Comparison of ENCODE assay signal across 14 cellular contexts in genomic region chr2:45851576-45852304, GRCh38.
A peak's percentile ranks its signal among the peaks of the same experiment; 100 is the strongest.
DNase-seq lines count a peak whose midpoint lies in the region; ATAC-seq, FAIRE-seq and TF ChIP-seq lines count a peak whose summit lies in the region.
"Had no signal": no experiment of that assay in that cellular context is flagged by ENCODE, and none has a peak within 500 bp of the region (broad histone marks: within the 10 kb centered on the region; RNA-seq: fewer than 3 reads in every experiment).

No MANE protein-coding gene starts in this region.

- H4K20me1 ChIP-seq in Loucy (ENCODE audit: insufficient read depth, low read length, poor library complexity, severe bottlenecking) = no peaks in the 10 kb centered on the region
- peaks cover 3% of the 10 kb centered on the region for H4K20me1 ChIP-seq in astrocyte (ENCODE audit: insufficient read depth, low read length)

- H3K4me2 ChIP-seq in Loucy (ENCODE audit: low read depth, low read length, poor library complexity, severe bottlenecking) (no peak overlapping the region), astrocyte (ENCODE audit: low read length) (no peak overlapping the region)

- DNase-seq in COLO668 (lab: John Stamatoyannopoulos, UW; ENCODE audit: unreplicated experiment) (peak; percentile 79), astrocyte (ENCODE audit: low read depth) (peak; percentile 79), kidney glomerular epithelial cell (lab: John Stamatoyannopoulos, UW) (peak; percentile 58), coronary artery (ENCODE audit: low spot score) (no peak), SK-N-DZ (ENCODE audit: low spot score) (no peak)
- DNase-seq: colonic mucosa; H9; natural killer cell; stimulated activated CD4-positive, alpha-beta T cell treated with anti-CD3 and anti-CD28 coated beads, Interleukin-2, amount 100 ng/mL, for 24 hours; T-helper 17 cell had no signal

- H3K9ac ChIP-seq in Loucy (ENCODE audit: low read depth, low read length, poor library complexity, severe bottlenecking) (peak overlapping the region; percentile 9), astrocyte (ENCODE audit: low read length) (no peak overlapping the region)

- no peak for FAIRE-seq in astrocyte (lab: Jason Lieb, UNC)

- no peak overlapping the region for H2AFZ ChIP-seq in Loucy (ENCODE audit: low read length)
- no peak overlapping the region for H2AFZ ChIP-seq in astrocyte (ENCODE audit: low read depth, low read length)

- no peaks in the 10 kb centered on the region for H3F3A ChIP-seq in Loucy (ENCODE audit: low read depth)

- no peak overlapping the region for H3K27ac Mint-ChIP-seq in astrocyte (ENCODE audit: unreplicated experiment)
- H3K27ac Mint-ChIP-seq: H9, natural killer cell, T-helper 17 cell had no signal

- H3K27me3 Mint-ChIP-seq in astrocyte (ENCODE audit: low read depth, unreplicated experiment) = peaks cover 6% of the 10 kb centered on the region
- H3K27me3 Mint-ChIP-seq: T-helper 17 cell had no signal

- H3K36me3 Mint-ChIP-seq in astrocyte (ENCODE audit: low read depth, unreplicated experiment) = no peaks in the 10 kb centered on the region
- H3K36me3 Mint-ChIP-seq: natural killer cell had no signal

- no peaks in the 10 kb centered on the region for H3K9me3 ChIP-seq in Loucy (ENCODE audit: insufficient read depth, low read depth, low read length)
- no peaks in the 10 kb centered on the region for H3K9me3 ChIP-seq in astrocyte (ENCODE audit: insufficient read depth, low read depth, low read length)
- H3K9me3 ChIP-seq: colonic mucosa had no signal

- peaks cover 16% of the 10 kb centered on the region for H3K4me1 Mint-ChIP-seq in astrocyte (ENCODE audit: low read depth, unreplicated experiment)

- no peaks in the 10 kb centered on the region for H3K27me3 ChIP-seq in Loucy (ENCODE audit: insufficient read depth, low read length, poor library complexity, severe bottlenecking)
- no peaks in the 10 kb centered on the region for H3K27me3 ChIP-seq in astrocyte (ENCODE audit: insufficient read depth, low read length)
- H3K27me3 ChIP-seq: colonic mucosa had no signal

- no peaks in the 10 kb centered on the region for H3K36me3 ChIP-seq in Loucy (ENCODE audit: insufficient read depth, low read length)
- H3K36me3 ChIP-seq in astrocyte (ENCODE audit: insufficient read depth, low read length) = no peaks in the 10 kb centered on the region
- H3K36me3 ChIP-seq: colonic mucosa had no signal

- ATAC-seq in HG02870 (IDR thresholded peaks at IDR 0.05; ENCODE audit: unreplicated experiment) (no peak), HG03565 (IDR thresholded peaks at IDR 0.05; ENCODE audit: unreplicated experiment) (no peak)
- ATAC-seq: natural killer cell, T-helper 17 cell had no signal

- no peaks in the 10 kb centered on the region for H3K9me2 ChIP-seq in Loucy (replicated peaks; ENCODE audit: low read depth, low read length)

- H3K27ac ChIP-seq in astrocyte (ENCODE audit: low read depth, low read length) (no peak overlapping the region), coronary artery (no peak overlapping the region)
- H3K27ac ChIP-seq: colonic mucosa, HL-60 had no signal

- H3K79me2 ChIP-seq in Loucy (ENCODE audit: insufficient read depth, low read length) = peaks cover 46% of the 10 kb centered on the region
- no peaks in the 10 kb centered on the region for H3K79me2 ChIP-seq in astrocyte (ENCODE audit: insufficient read depth, low read length)

- H3K4me1 ChIP-seq in Loucy (ENCODE audit: insufficient read depth, low read length, poor library complexity, severe bottlenecking) (peaks cover 70% of the 10 kb centered on the region), astrocyte (ENCODE audit: insufficient read depth, low read length) (peaks cover 11% of the 10 kb centered on the region)
- H3K4me1 ChIP-seq: colonic mucosa had no signal

- TF ChIP-seq CTCF in Loucy (conservative IDR thresholded peaks at IDR 0.05; ENCODE audit: low read length) (no peak), astrocyte (IDR thresholded peaks at IDR 0.05; ENCODE audit: insufficient read depth, low read depth, low read length) (no peak), coronary artery (IDR thresholded peaks at IDR 0.05) (no peak)

- H3K4me3 Mint-ChIP-seq in astrocyte (ENCODE audit: unreplicated experiment) = no peak overlapping the region
- H3K4me3 Mint-ChIP-seq: H9, natural killer cell, T-helper 17 cell had no signal

- peaks cover 5% of the 10 kb centered on the region for H3K9me3 Mint-ChIP-seq in astrocyte (ENCODE audit: unreplicated experiment)
- H3K9me3 Mint-ChIP-seq: H9, natural killer cell had no signal

- H3K4me3 ChIP-seq in Loucy (ENCODE audit: low read length, poor library complexity, severe bottlenecking) (no peak overlapping the region), astrocyte (ENCODE audit: insufficient read depth, low read depth, low read length) (no peak overlapping the region), coronary artery (no peak overlapping the region)
- H3K4me3 ChIP-seq: colonic mucosa had no signal

Comparison
In these comparisons a context has a peak if more than half of its experiments do, and no peak if none do; other contexts are left out.
1. DNase-seq: peak in COLO668 (single experiment), astrocyte (single experiment) and kidney glomerular epithelial cell (single experiment); none in coronary artery (single experiment) and SK-N-DZ (single experiment).